16 cellular contexts compared by ENCODE assay signal in genomic region chr2:188307850-188308283, GRCh38. TPM values are rescaled to one million over a fixed set of nuclear protein-coding genes. Genes with fewer than 3 reads are reported as not detected.
"Had no signal": no experiment of that assay in that cellular context is flagged by ENCODE, and none has a peak within 500 bp of the region (broad histone marks: within the 10 kb centered on the region; RNA-seq: fewer than 3 reads in every experiment).

No MANE protein-coding gene starts in this region.

- H3K27ac ChIP-seq: gastrocnemius medialis, pancreas, upper lobe of left lung had no signal

- H3K4me1 ChIP-seq: upper lobe of left lung had no signal

- H3K27me3 Mint-ChIP-seq: activated CD4-positive, alpha-beta T cell treated with anti-CD3 and anti-CD28 coated beads, Interleukin-2, amount 10 ng/mL, durations not matched to agents 24 days and 14 days; activated naive CD8-positive, alpha-beta T cell treated with anti-CD3 and anti-CD28 coated beads for 36 hours; brain; central memory CD8-positive, alpha-beta T cell; stimulated activated naive CD8-positive, alpha-beta T cell treated with anti-CD3 and anti-CD28 coated beads, Interleukin-15, amount 100 ng/mL, for 72 hours had no signal

- H3K27me3 ChIP-seq: gastrocnemius medialis, pancreas, upper lobe of left lung had no signal

- H3K9me3 Mint-ChIP-seq: activated CD4-positive, alpha-beta T cell treated with anti-CD3 and anti-CD28 coated beads, Interleukin-2, amount 10 ng/mL, durations not matched to agents 24 days and 14 days; activated naive CD8-positive, alpha-beta T cell treated with anti-CD3 and anti-CD28 coated beads for 36 hours had no signal

- H3K36me3 ChIP-seq: gastrocnemius medialis, pancreas, upper lobe of left lung had no signal

- H3K4me3 ChIP-seq: gastrocnemius medialis, lung, pancreas, upper lobe of left lung had no signal

- H3K4me3 Mint-ChIP-seq: activated CD4-positive, alpha-beta T cell treated with anti-CD3 and anti-CD28 coated beads, Interleukin-2, amount 10 ng/mL, durations not matched to agents 24 days and 14 days; activated naive CD8-positive, alpha-beta T cell treated with anti-CD3 and anti-CD28 coated beads for 36 hours; brain; central memory CD8-positive, alpha-beta T cell; stimulated activated naive CD8-positive, alpha-beta T cell treated with anti-CD3 and anti-CD28 coated beads, Interleukin-15, amount 100 ng/mL, for 72 hours had no signal

- H3K27ac Mint-ChIP-seq: activated CD4-positive, alpha-beta T cell treated with anti-CD3 and anti-CD28 coated beads, Interleukin-2, amount 10 ng/mL, durations not matched to agents 24 days and 14 days; activated naive CD8-positive, alpha-beta T cell treated with anti-CD3 and anti-CD28 coated beads for 36 hours; stimulated activated naive CD8-positive, alpha-beta T cell treated with anti-CD3 and anti-CD28 coated beads, Interleukin-15, amount 100 ng/mL, for 72 hours had no signal

- DNase-seq: activated CD4-positive, alpha-beta T cell treated with anti-CD3 and anti-CD28 coated beads, Interleukin-2, amount 10 ng/mL, durations not matched to agents 24 days and 14 days; activated CD4-positive, CD25-positive, alpha-beta regulatory T cell; activated CD8-positive, alpha-beta memory T cell treated with anti-CD3 and anti-CD28 coated beads for 24 hours; activated gamma-delta T cell treated with Interleukin-2 at 50 U/mL for 16 hours; activated naive CD8-positive, alpha-beta T cell treated with anti-CD3 and anti-CD28 coated beads for 36 hours; cortex of kidney; effector CD4-positive, alpha-beta T cell; gastrocnemius medialis; left colon; pancreas; stimulated activated CD4-positive, alpha-beta T cell treated with anti-CD3 and anti-CD28 coated beads, Interleukin-1b, Interleukin-23, amount 100 ng/mL, for 48 hours; stimulated activated naive CD8-positive, alpha-beta T cell treated with anti-CD3 and anti-CD28 coated beads, Interleukin-15, amount 100 ng/mL, for 72 hours; upper lobe of left lung had no signal

- H3K9me3 ChIP-seq: gastrocnemius medialis, pancreas, upper lobe of left lung had no signal

- H3K4me1 Mint-ChIP-seq: activated CD4-positive, alpha-beta T cell treated with anti-CD3 and anti-CD28 coated beads, Interleukin-2, amount 10 ng/mL, durations not matched to agents 24 days and 14 days; activated naive CD8-positive, alpha-beta T cell treated with anti-CD3 and anti-CD28 coated beads for 36 hours; central memory CD8-positive, alpha-beta T cell; stimulated activated naive CD8-positive, alpha-beta T cell treated with anti-CD3 and anti-CD28 coated beads, Interleukin-15, amount 100 ng/mL, for 72 hours had no signal

- H3K36me3 Mint-ChIP-seq: activated naive CD8-positive, alpha-beta T cell treated with anti-CD3 and anti-CD28 coated beads for 36 hours had no signal

RNA-seq across cellular contexts. Expression of gene GULP1, which starts 16.2 kb away (rescaled TPM):
- total RNA-seq: activated CD4-positive, alpha-beta T cell treated with anti-CD3 and anti-CD28 coated beads, Interleukin-2, amount 10 ng/mL, durations not matched to agents 24 days and 14 days; activated naive CD8-positive, alpha-beta T cell treated with anti-CD3 and anti-CD28 coated beads for 36 hours had no signal
